ENCODE assay signal across 9 cellular contexts in the genomic region with DNA sequence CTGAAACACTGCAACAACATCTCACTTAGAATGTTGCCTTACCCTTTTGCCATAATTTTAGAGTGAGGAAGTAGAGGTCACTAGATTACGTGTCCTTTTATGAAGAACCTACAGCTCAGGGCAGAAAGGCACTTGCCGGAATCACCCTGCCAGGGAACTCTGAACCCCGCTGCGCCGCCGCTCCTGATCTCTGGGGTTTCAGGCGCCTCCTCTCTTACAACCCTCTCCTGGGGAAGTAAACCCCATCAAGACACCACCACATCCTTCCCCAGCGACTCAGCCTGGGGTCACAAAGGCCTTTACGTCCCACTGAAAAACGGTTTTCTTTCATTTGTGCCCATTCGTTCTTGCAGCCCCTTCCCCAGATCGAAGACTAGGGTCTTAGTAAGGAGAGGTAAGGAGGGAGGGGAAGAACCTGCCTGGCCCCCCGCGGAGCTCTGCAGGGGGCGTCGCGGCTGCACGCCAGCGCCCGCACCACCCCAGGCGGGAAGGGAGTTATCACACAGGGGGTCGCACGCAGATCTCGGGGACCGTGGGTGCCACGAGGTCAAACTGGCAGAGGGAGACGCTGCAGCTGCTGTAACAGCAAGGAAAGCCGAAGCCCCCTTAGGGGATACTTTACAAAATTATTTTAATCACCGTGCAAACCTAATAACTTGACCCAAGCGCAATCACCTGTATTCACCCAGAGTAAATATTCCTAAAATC. TPM values are rescaled to one million over a fixed set of nuclear protein-coding genes. Genes with fewer than 3 reads are reported as not detected.
DNase-seq lines count a peak whose midpoint lies in the region; ATAC-seq and TF ChIP-seq lines count a peak whose summit lies in the region.
"Had no signal": no experiment of that assay in that cellular context is flagged by ENCODE, and none has a peak within 500 bp of the region (broad histone marks: within the 10 kb centered on the region; RNA-seq: fewer than 3 reads in every experiment).

No MANE protein-coding gene starts in this region.

- peak overlapping the region; percentile 46 for H3K4me3 ChIP-seq in iPS-18c (ENCODE audit: insufficient read depth, low read depth, low read length)
- peak overlapping the region; percentile 12 to 68 (median 48) for H3K4me3 ChIP-seq in spleen

- H3K27ac Mint-ChIP-seq in activated CD8-positive, alpha-beta T cell treated with anti-CD3 and anti-CD28 coated beads, Interleukin-2, amount 10 ng/mL, durations not matched to agents 7 days and 5 days: no peak overlapping the region

- H3K4me1 ChIP-seq in spleen: peaks cover 9 to 37% (median 33%) of the 10 kb centered on the region in 6 donors

- 5 to 17% (median 6%) methylated on average over 15 to 30 of the region's 30 CpGs for WGBS in spleen, 5 donors

- POLR2A ChIA-PET in activated CD8-positive, alpha-beta T cell treated with anti-CD3 and anti-CD28 coated beads, Interleukin-2, amount 10 ng/mL, durations not matched to agents 7 days and 5 days (lab: Charles Lee): no interaction called here

- H3K4me3 Mint-ChIP-seq in activated CD8-positive, alpha-beta T cell treated with anti-CD3 and anti-CD28 coated beads, Interleukin-2, amount 10 ng/mL, durations not matched to agents 7 days and 5 days: peak overlapping the region; percentile 57

- H3K9me3 Mint-ChIP-seq in activated CD8-positive, alpha-beta T cell treated with anti-CD3 and anti-CD28 coated beads, Interleukin-2, amount 10 ng/mL, durations not matched to agents 7 days and 5 days (ENCODE audit: insufficient read depth): peaks cover 8% of the 10 kb centered on the region

- DNase-seq in NCI-H1092 (lab: John Stamatoyannopoulos, UW) (peak; percentile 10), NCI-H1092 treated with DMSO at 0.1 percent for 48 hours (lab: John Stamatoyannopoulos, UW) (no peak), spleen (no peak), NCI-H2227 treated with DMSO at 0.1 percent for 48 hours (lab: John Stamatoyannopoulos, UW) (no peak), HUDEP-2 (lab: John Stamatoyannopoulos, UW; ENCODE audit: unreplicated experiment in 76 of 76) (no peak), AG20443 (ENCODE audit: low spot score) (no peak)
- DNase-seq in activated CD8-positive, alpha-beta T cell treated with anti-CD3 and anti-CD28 coated beads, Interleukin-2, amount 10 ng/mL, durations not matched to agents 7 days and 5 days: peak; percentile 31
- DNase-seq: 8988T had no signal

- intact Hi-C loops in spleen (cut with DNase I; ENCODE audit: low total_unique reads): no loop called here

- no peak for ATAC-seq in activated CD8-positive, alpha-beta T cell treated with anti-CD3 and anti-CD28 coated beads, Interleukin-2, amount 10 ng/mL, durations not matched to agents 7 days and 5 days

- H3K9me3 ChIP-seq in iPS-18c (ENCODE audit: control insufficient read depth, insufficient read depth, low read length): no peaks in the 10 kb centered on the region
- peaks cover 0 to 6% (median 0%) of the 10 kb centered on the region in 8 donors for H3K9me3 ChIP-seq in spleen

- CTCF ChIA-PET in activated CD8-positive, alpha-beta T cell treated with anti-CD3 and anti-CD28 coated beads, Interleukin-2, amount 10 ng/mL, durations not matched to agents 7 days and 5 days (lab: Charles Lee): interaction anchor here (0.9 to 1.4 kb wide), 2 partner anchors 32 to 271 kb away, joined by 4 to 5 read pairs; no protein-coding TSS in a partner anchor

- H3K27me3 Mint-ChIP-seq in activated CD8-positive, alpha-beta T cell treated with anti-CD3 and anti-CD28 coated beads, Interleukin-2, amount 10 ng/mL, durations not matched to agents 7 days and 5 days (ENCODE audit: low read depth): peaks cover 79% of the 10 kb centered on the region

- H3K27me3 ChIP-seq in spleen (replicated peaks in 1 of 7): peaks cover 0 to 92% (median 36%) of the 10 kb centered on the region in 7 donors

- no peak for TF ChIP-seq POLR2A in spleen (IDR thresholded peaks at IDR 0.05)

- TF ChIP-seq CTCF in spleen (IDR thresholded peaks at IDR 0.05 in 8 of 11, conservative IDR thresholded peaks at IDR 0.05 in 3 of 11): no peak

- no peaks in the 10 kb centered on the region for H3K36me3 Mint-ChIP-seq in activated CD8-positive, alpha-beta T cell treated with anti-CD3 and anti-CD28 coated beads, Interleukin-2, amount 10 ng/mL, durations not matched to agents 7 days and 5 days (ENCODE audit: low read depth)

- no peak overlapping the region for H3K27ac ChIP-seq in spleen

- H3K4me1 Mint-ChIP-seq in activated CD8-positive, alpha-beta T cell treated with anti-CD3 and anti-CD28 coated beads, Interleukin-2, amount 10 ng/mL, durations not matched to agents 7 days and 5 days (ENCODE audit: low read depth): peaks cover 18% of the 10 kb centered on the region

- no peaks in the 10 kb centered on the region for H3K36me3 ChIP-seq in spleen

RNA-seq across cellular contexts. Expression of gene HLF, which starts 1.0 kb away (rescaled TPM):
- total RNA-seq in activated CD8-positive, alpha-beta T cell treated with anti-CD3 and anti-CD28 coated beads, Interleukin-2, amount 10 ng/mL, durations not matched to agents 7 days and 5 days: under 1 TPM; 0.13 to 0.21 TPM
- 10 to 100 TPM in 5 of 7 donors, 1 to 10 TPM in 2; 6.8 to 37.9 (median 18.7) TPM for total RNA-seq in spleen
- polyA plus RNA-seq in spleen: 1 to 10 TPM; 1.6 to 8.5 (median 2.4) TPM

Comparison
In these comparisons a context has a peak if more than half of its experiments do, and no peak if none do; other contexts are left out.
1. DNase-seq: peak in NCI-H1092 (single experiment) and activated CD8-positive, alpha-beta T cell treated with anti-CD3 and anti-CD28 coated beads, Interleukin-2, amount 10 ng/mL, durations not matched to agents 7 days and 5 days (single experiment); none in NCI-H1092 treated with DMSO at 0.1 percent for 48 hours (single experiment), spleen (single experiment), NCI-H2227 treated with DMSO at 0.1 percent for 48 hours (single experiment), HUDEP-2 (0 of 76) and AG20443 (single experiment).
2. RNA of gene HLF, which starts 1.0 kb away (total RNA-seq): 6.8 to 37.9 TPM in spleen; 0.13 to 0.21 TPM in activated CD8-positive, alpha-beta T cell treated with anti-CD3 and anti-CD28 coated beads, Interleukin-2, amount 10 ng/mL, durations not matched to agents 7 days and 5 days; every median in the first group is over 4 times any median in the second.